In the genomic region with DNA sequence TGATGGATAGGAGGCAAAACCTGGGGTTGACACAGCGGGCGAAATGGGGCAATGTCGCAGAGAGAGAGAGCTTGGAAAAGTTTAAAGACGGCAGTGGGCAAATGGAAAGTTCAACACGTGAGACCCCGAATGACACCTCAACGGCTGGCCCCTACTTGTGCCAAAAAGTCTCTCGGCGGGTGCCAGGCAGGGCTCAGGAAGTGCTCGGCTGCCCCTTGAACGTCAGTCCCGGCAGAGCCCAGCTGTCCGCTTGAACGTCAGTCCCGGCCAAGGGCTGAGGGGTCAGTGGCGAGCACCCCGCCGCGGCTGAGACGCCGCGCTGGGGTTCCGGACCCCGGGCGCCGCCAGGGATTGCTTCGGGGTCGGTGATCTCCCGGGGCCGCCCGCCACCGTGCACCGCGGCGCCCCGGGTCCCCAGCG, we compare ENCODE assay signal across 8 cellular contexts. TPM values are rescaled to one million over a fixed set of nuclear protein-coding genes. Genes with fewer than 3 reads are reported as not detected.
A peak's percentile ranks its signal among the peaks of the same experiment; 100 is the strongest.
DNase-seq lines count a peak whose midpoint lies in the region; ATAC-seq lines count a peak whose summit lies in the region.

No MANE protein-coding gene starts in this region.

- peak; percentile 43 for ATAC-seq in GM19467 (IDR thresholded peaks at IDR 0.05; ENCODE audit: unreplicated experiment)

- peak overlapping the region; percentile 71 for H3K27ac Mint-ChIP-seq in activated T-helper 2 cell treated with anti-CD3 and anti-CD28 coated beads, Interferon-gamma antibody, Interleukin-2, Interleukin-4, amounts not matched to agents 10 μg/mL and 5 μg/mL and 100 μg/mL, durations not matched to agents 14 hours and 24 hours and 36 hours

- peaks cover 24% of the 10 kb centered on the region for H3K4me1 Mint-ChIP-seq in activated T-helper 2 cell treated with anti-CD3 and anti-CD28 coated beads, Interferon-gamma antibody, Interleukin-2, Interleukin-4, amounts not matched to agents 10 μg/mL and 5 μg/mL and 100 μg/mL, durations not matched to agents 14 hours and 24 hours and 36 hours (ENCODE audit: low read depth)

- no peaks in the 10 kb centered on the region for H3K9me3 Mint-ChIP-seq in activated T-helper 2 cell treated with anti-CD3 and anti-CD28 coated beads, Interferon-gamma antibody, Interleukin-2, Interleukin-4, amounts not matched to agents 10 μg/mL and 5 μg/mL and 100 μg/mL, durations not matched to agents 14 hours and 24 hours and 36 hours

- peaks cover 30% of the 10 kb centered on the region for H3K36me3 Mint-ChIP-seq in activated T-helper 2 cell treated with anti-CD3 and anti-CD28 coated beads, Interferon-gamma antibody, Interleukin-2, Interleukin-4, amounts not matched to agents 10 μg/mL and 5 μg/mL and 100 μg/mL, durations not matched to agents 14 hours and 24 hours and 36 hours (ENCODE audit: low read depth)

- intact Hi-C loops in activated T-helper 2 cell treated with anti-CD3 and anti-CD28 coated beads, Interferon-gamma antibody, Interleukin-2, Interleukin-4, amounts not matched to agents 10 μg/mL and 5 μg/mL and 100 μg/mL, durations not matched to agents 14 hours and 24 hours and 36 hours (cut with micrococcal nuclease), result loop anchor here (2.0 to 5.0 kb wide), 2 partner anchors 39 to 72 kb away; a partner anchor contains a TSS

- H3K27me3 Mint-ChIP-seq in activated T-helper 2 cell treated with anti-CD3 and anti-CD28 coated beads, Interferon-gamma antibody, Interleukin-2, Interleukin-4, amounts not matched to agents 10 μg/mL and 5 μg/mL and 100 μg/mL, durations not matched to agents 14 hours and 24 hours and 36 hours (ENCODE audit: low read depth), result no peaks in the 10 kb centered on the region

- peak overlapping the region; percentile 84 for H3K4me3 Mint-ChIP-seq in activated T-helper 2 cell treated with anti-CD3 and anti-CD28 coated beads, Interferon-gamma antibody, Interleukin-2, Interleukin-4, amounts not matched to agents 10 μg/mL and 5 μg/mL and 100 μg/mL, durations not matched to agents 14 hours and 24 hours and 36 hours (ENCODE audit: low read depth)

- DNase-seq in ELF-1 (ENCODE audit: low read depth, low spot score) (peak; percentile 44), HT-29 (ENCODE audit: low spot score) (peak; percentile 18), globus pallidus (ENCODE audit: low spot score) (peak; percentile 47), occipital lobe (lab: John Stamatoyannopoulos, UW) (peak; percentile 6), activated gamma-delta T cell treated with Interleukin-2 at 50 U/mL for 16 hours (no peak)
- DNase-seq in activated T-helper 2 cell treated with anti-CD3 and anti-CD28 coated beads, Interferon-gamma antibody, Interleukin-2, Interleukin-4, amounts not matched to agents 10 μg/mL and 5 μg/mL and 100 μg/mL, durations not matched to agents 14 hours and 24 hours and 36 hours (ENCODE audit: low spot score), result no peak
- no peak for DNase-seq in stimulated activated CD4-positive, alpha-beta T cell treated with anti-CD3 and anti-CD28 coated beads, Interleukin-4, amount 100 ng/mL, for 1 hour

RNA-seq across cellular contexts. Expression of a gene that starts 0.6 kb away (rescaled TPM):
- 5.4 and 6.6 TPM in 2 replicates for total RNA-seq in HT-29 (2014; rRNA removed; shearing (Covaris generic))
- 15.4 and 18.1 TPM in 2 replicates for total RNA-seq in activated T-helper 2 cell treated with anti-CD3 and anti-CD28 coated beads, Interferon-gamma antibody, Interleukin-2, Interleukin-4, amounts not matched to agents 10 μg/mL and 5 μg/mL and 100 μg/mL, durations not matched to agents 14 hours and 24 hours and 36 hours
- 8.6 TPM for total RNA-seq in occipital lobe

RNA-seq across cellular contexts. Expression of a gene that starts 39.3 kb away (rescaled TPM):
- total RNA-seq in HT-29 (2014; rRNA removed; shearing (Covaris generic)), result 8.5 and 9.9 TPM in 2 replicates
- 35.7 and 38.9 TPM in 2 replicates for total RNA-seq in activated T-helper 2 cell treated with anti-CD3 and anti-CD28 coated beads, Interferon-gamma antibody, Interleukin-2, Interleukin-4, amounts not matched to agents 10 μg/mL and 5 μg/mL and 100 μg/mL, durations not matched to agents 14 hours and 24 hours and 36 hours
- total RNA-seq in occipital lobe, result 41.6 TPM

Comparison
In these comparisons a context has a peak if more than half of its experiments do, and no peak if none do; other contexts are left out.
1. DNase-seq: peak in ELF-1 (single experiment), HT-29 (single experiment), globus pallidus (single experiment) and occipital lobe (single experiment); none in activated T-helper 2 cell treated with anti-CD3 and anti-CD28 coated beads, Interferon-gamma antibody, Interleukin-2, Interleukin-4, amounts not matched to agents 10 μg/mL and 5 μg/mL and 100 μg/mL, durations not matched to agents 14 hours and 24 hours and 36 hours (single experiment), activated gamma-delta T cell treated with Interleukin-2 at 50 U/mL for 16 hours (single experiment) and stimulated activated CD4-positive, alpha-beta T cell treated with anti-CD3 and anti-CD28 coated beads, Interleukin-4, amount 100 ng/mL, for 1 hour (single experiment).